1 cellular context compared by ENCODE assay signal in the genomic region with DNA sequence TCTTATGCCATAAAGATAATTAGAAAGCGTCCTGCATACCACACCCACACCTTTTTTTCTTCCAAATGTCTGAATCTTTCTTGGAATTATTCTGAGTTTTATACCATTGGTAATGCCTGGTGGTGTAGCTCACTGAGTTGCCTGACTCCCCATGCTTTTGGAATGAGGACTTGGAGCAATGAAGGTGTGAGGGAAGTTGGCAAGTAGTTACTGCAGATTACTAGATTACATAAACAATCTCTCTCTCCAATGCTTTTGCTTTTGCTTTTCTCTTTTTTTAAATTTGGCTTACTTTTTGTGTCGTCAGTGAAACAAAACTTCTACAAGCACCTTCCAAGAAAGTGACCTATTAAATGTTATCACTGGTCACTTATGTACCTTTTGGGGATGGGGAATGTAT.
TF ChIP-seq lines count a peak whose summit lies in the region.

No MANE protein-coding gene starts in this region.

TF ChIP-seq in HEK293, 187 proteins besides CTCF, POLR2A, EP300 and RAD21 (continued from another document):
- TF ChIP-seq, protein P1, sequence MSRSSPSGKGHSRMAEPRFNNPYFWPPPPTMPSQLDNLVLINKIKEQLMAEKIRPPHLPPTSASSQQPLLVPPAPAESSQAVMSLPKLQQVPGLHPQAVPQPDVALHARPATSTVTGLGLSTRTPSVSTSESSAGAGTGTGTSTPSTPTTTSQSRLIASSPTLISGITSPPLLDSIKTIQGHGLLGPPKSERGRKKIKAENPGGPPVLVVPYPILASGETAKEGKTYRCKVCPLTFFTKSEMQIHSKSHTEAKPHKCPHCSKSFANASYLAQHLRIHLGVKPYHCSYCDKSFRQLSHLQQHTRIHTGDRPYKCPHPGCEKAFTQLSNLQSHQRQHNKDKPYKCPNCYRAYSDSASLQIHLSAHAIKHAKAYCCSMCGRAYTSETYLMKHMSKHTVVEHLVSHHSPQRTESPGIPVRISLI (tag by site-specific recombination; IDR thresholded peaks at IDR 0.05) = no peak
TF ChIP-seq in HEK293: peak in this region for 2.
